1 cellular context compared by ENCODE assay signal in the genomic region with DNA sequence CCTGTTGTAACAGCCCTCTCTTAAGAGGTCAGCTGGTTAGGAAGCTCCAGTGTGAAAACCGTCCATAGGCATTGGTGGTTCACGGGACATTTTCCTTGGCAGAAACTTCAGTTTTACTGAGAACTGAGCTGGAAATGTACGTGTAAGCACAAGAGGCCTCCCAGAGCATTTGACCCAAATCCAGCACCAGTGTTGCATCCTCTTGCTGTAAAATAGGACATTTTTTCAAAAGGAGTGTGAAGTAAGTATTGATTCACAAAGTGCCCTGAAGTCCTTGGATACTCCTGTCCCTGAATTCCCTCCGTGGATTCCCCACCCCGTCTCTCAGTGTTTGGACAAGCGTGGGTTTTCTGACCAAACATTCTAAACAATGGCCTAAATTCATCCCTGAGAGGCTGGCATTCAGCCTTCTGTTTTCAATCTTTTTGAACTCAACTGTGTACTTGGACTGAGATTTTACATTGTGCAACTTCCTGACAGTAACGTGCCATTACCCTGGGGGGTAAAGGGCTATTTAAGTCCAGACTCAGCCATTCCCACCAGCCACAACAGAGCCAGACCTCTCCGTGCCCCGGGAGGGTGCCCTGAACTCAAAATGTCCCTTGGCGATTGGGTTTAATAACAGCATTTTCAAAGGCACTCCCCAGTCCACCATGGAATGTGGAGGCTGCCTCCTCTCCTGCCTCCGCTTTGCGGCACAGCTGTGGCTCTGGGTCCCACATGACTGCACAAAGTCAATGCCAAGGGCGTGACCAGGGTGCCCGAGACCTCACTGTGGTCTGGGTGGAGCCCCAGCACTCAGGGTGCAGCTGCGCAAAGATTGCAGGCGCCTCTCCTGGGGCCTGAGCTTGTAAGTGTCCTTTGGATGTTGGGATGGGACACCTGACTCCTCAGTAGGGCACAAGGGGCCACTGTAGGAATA.
TF ChIP-seq lines count a peak whose summit lies in the region.

No MANE protein-coding gene starts in this region.

TF ChIP-seq in HepG2, 621 proteins besides CTCF, POLR2A, EP300 and RAD21 (continued from another document and continues in another):
- TF ChIP-seq ZNF772 (CRISPR knock-in tag; IDR thresholded peaks at IDR 0.05) = peak; percentile 82
- TF ChIP-seq, protein P1, sequence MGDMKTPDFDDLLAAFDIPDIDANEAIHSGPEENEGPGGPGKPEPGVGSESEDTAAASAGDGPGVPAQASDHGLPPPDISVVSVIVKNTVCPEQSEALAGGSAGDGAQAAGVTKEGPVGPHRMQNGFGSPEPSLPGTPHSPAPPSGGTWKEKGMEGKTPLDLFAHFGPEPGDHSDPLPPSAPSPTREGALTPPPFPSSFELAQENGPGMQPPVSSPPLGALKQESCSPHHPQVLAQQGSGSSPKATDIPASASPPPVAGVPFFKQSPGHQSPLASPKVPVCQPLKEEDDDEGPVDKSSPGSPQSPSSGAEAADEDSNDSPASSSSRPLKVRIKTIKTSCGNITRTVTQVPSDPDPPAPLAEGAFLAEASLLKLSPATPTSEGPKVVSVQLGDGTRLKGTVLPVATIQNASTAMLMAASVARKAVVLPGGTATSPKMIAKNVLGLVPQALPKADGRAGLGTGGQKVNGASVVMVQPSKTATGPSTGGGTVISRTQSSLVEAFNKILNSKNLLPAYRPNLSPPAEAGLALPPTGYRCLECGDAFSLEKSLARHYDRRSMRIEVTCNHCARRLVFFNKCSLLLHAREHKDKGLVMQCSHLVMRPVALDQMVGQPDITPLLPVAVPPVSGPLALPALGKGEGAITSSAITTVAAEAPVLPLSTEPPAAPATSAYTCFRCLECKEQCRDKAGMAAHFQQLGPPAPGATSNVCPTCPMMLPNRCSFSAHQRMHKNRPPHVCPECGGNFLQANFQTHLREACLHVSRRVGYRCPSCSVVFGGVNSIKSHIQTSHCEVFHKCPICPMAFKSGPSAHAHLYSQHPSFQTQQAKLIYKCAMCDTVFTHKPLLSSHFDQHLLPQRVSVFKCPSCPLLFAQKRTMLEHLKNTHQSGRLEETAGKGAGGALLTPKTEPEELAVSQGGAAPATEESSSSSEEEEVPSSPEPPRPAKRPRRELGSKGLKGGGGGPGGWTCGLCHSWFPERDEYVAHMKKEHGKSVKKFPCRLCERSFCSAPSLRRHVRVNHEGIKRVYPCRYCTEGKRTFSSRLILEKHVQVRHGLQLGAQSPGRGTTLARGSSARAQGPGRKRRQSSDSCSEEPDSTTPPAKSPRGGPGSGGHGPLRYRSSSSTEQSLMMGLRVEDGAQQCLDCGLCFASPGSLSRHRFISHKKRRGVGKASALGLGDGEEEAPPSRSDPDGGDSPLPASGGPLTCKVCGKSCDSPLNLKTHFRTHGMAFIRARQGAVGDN (CRISPR knock-in tag; IDR thresholded peaks at IDR 0.05) = peak; percentile 77
- peak; percentile 75 for TF ChIP-seq ZNF225 (CRISPR knock-in tag; IDR thresholded peaks at IDR 0.05)
- peak; percentile 97 for TF ChIP-seq SALL1 (CRISPR knock-in tag; IDR thresholded peaks at IDR 0.05)
- TF ChIP-seq ADNP (CRISPR knock-in tag; IDR thresholded peaks at IDR 0.05) = 0 out of 2 replicates have a peak, but pooled peaks have one; percentile 53
- peak; percentile 81 for TF ChIP-seq ZMAT3 (CRISPR knock-in tag; conservative IDR thresholded peaks at IDR 0.05)
- peak; percentile 100 for TF ChIP-seq NR2F6 (IDR thresholded peaks at IDR 0.05)
- peak; percentile 100 for TF ChIP-seq NR2F6 (CRISPR knock-in tag; IDR thresholded peaks at IDR 0.05)
- peak; percentile 98 for TF ChIP-seq NFKBIZ (CRISPR knock-in tag; IDR thresholded peaks at IDR 0.05)
- TF ChIP-seq RFX1 (IDR thresholded peaks at IDR 0.05) = no peak
- peak; percentile 21; the same call in 1 of the 2 replicates for TF ChIP-seq ZNF891 (CRISPR knock-in tag; IDR thresholded peaks at IDR 0.05)
- TF ChIP-seq NR1H2 (CRISPR knock-in tag; IDR thresholded peaks at IDR 0.05; ENCODE audit: borderline replicate concordance, low read depth) = peak; percentile 98
- peak; percentile 70; the same call in 1 of the 2 replicates for TF ChIP-seq ZNF333 (CRISPR knock-in tag; IDR thresholded peaks at IDR 0.05; ENCODE audit: borderline replicate concordance)
- peak; percentile 56 for TF ChIP-seq SRSF1 (optimal IDR thresholded peaks at IDR 0.05; ENCODE audit: low read depth, low read length)
- peak; percentile 85 for TF ChIP-seq MXD4 (CRISPR knock-in tag; IDR thresholded peaks at IDR 0.05)
- TF ChIP-seq, protein P2, sequence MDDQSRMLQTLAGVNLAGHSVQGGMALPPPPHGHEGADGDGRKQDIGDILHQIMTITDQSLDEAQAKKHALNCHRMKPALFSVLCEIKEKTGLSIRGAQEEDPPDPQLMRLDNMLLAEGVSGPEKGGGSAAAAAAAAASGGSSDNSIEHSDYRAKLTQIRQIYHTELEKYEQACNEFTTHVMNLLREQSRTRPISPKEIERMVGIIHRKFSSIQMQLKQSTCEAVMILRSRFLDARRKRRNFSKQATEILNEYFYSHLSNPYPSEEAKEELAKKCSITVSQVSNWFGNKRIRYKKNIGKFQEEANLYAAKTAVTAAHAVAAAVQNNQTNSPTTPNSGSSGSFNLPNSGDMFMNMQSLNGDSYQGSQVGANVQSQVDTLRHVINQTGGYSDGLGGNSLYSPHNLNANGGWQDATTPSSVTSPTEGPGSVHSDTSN (CRISPR knock-in tag; IDR thresholded peaks at IDR 0.05; ENCODE audit: borderline replicate concordance) = no peak
- TF ChIP-seq, protein P3, sequence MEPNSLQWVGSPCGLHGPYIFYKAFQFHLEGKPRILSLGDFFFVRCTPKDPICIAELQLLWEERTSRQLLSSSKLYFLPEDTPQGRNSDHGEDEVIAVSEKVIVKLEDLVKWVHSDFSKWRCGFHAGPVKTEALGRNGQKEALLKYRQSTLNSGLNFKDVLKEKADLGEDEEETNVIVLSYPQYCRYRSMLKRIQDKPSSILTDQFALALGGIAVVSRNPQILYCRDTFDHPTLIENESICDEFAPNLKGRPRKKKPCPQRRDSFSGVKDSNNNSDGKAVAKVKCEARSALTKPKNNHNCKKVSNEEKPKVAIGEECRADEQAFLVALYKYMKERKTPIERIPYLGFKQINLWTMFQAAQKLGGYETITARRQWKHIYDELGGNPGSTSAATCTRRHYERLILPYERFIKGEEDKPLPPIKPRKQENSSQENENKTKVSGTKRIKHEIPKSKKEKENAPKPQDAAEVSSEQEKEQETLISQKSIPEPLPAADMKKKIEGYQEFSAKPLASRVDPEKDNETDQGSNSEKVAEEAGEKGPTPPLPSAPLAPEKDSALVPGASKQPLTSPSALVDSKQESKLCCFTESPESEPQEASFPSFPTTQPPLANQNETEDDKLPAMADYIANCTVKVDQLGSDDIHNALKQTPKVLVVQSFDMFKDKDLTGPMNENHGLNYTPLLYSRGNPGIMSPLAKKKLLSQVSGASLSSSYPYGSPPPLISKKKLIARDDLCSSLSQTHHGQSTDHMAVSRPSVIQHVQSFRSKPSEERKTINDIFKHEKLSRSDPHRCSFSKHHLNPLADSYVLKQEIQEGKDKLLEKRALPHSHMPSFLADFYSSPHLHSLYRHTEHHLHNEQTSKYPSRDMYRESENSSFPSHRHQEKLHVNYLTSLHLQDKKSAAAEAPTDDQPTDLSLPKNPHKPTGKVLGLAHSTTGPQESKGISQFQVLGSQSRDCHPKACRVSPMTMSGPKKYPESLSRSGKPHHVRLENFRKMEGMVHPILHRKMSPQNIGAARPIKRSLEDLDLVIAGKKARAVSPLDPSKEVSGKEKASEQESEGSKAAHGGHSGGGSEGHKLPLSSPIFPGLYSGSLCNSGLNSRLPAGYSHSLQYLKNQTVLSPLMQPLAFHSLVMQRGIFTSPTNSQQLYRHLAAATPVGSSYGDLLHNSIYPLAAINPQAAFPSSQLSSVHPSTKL (CRISPR knock-in tag; IDR thresholded peaks at IDR 0.05) = peak; percentile 100
- peak; percentile 92 for TF ChIP-seq TOPORS (CRISPR knock-in tag; IDR thresholded peaks at IDR 0.05)
- TF ChIP-seq, protein P4, sequence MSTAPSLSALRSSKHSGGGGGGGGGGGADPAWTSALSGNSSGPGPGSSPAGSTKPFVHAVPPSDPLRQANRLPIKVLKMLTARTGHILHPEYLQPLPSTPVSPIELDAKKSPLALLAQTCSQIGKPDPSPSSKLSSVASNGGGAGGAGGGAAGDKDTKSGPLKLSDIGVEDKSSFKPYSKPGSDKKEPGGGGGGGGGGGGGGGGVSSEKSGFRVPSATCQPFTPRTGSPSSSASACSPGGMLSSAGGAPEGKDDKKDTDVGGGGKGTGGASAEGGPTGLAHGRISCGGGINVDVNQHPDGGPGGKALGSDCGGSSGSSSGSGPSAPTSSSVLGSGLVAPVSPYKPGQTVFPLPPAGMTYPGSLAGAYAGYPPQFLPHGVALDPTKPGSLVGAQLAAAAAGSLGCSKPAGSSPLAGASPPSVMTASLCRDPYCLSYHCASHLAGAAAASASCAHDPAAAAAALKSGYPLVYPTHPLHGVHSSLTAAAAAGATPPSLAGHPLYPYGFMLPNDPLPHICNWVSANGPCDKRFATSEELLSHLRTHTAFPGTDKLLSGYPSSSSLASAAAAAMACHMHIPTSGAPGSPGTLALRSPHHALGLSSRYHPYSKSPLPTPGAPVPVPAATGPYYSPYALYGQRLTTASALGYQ (CRISPR knock-in tag; IDR thresholded peaks at IDR 0.05) = peak; percentile 99
- peak; percentile 69; the same call in 1 of the 2 replicates for TF ChIP-seq ZZZ3 (CRISPR knock-in tag; IDR thresholded peaks at IDR 0.05; ENCODE audit: borderline replicate concordance)
- TF ChIP-seq ZNF766 (CRISPR knock-in tag; IDR thresholded peaks at IDR 0.05; ENCODE audit: borderline replicate concordance) = peak; percentile 59
- TF ChIP-seq ARNT (IDR thresholded peaks at IDR 0.05) = no peak
- TF ChIP-seq, protein P5, sequence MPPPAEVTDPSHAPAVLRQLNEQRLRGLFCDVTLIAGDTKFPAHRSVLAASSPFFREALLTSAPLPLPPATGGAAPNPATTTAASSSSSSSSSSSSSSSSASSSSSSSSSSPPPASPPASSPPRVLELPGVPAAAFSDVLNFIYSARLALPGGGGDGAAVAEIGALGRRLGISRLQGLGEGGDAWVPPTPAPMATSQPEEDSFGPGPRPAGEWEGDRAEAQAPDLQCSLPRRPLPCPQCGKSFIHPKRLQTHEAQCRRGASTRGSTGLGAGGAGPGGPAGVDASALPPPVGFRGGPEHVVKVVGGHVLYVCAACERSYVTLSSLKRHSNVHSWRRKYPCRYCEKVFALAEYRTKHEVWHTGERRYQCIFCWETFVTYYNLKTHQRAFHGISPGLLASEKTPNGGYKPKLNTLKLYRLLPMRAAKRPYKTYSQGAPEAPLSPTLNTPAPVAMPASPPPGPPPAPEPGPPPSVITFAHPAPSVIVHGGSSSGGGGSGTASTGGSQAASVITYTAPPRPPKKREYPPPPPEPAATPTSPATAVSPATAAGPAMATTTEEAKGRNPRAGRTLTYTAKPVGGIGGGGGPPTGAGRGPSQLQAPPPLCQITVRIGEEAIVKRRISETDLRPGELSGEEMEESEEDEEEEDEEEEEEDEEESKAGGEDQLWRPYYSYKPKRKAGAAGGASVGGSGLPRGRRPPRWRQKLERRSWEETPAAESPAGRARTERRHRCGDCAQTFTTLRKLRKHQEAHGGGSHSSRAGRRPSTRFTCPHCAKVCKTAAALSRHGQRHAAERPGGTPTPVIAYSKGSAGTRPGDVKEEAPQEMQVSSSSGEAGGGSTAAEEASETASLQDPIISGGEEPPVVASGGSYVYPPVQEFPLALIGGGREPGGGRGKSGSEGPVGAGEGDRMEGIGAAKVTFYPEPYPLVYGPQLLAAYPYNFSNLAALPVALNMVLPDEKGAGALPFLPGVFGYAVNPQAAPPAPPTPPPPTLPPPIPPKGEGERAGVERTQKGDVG (CRISPR knock-in tag; IDR thresholded peaks at IDR 0.05; ENCODE audit: borderline replicate concordance) = peak; percentile 96
- TF ChIP-seq ZNF44 (CRISPR knock-in tag; IDR thresholded peaks at IDR 0.05) = peak; percentile 89
- no peak for TF ChIP-seq PRMT3 (CRISPR knock-in tag; IDR thresholded peaks at IDR 0.05; ENCODE audit: borderline replicate concordance, low read depth)
- TF ChIP-seq, protein P6, sequence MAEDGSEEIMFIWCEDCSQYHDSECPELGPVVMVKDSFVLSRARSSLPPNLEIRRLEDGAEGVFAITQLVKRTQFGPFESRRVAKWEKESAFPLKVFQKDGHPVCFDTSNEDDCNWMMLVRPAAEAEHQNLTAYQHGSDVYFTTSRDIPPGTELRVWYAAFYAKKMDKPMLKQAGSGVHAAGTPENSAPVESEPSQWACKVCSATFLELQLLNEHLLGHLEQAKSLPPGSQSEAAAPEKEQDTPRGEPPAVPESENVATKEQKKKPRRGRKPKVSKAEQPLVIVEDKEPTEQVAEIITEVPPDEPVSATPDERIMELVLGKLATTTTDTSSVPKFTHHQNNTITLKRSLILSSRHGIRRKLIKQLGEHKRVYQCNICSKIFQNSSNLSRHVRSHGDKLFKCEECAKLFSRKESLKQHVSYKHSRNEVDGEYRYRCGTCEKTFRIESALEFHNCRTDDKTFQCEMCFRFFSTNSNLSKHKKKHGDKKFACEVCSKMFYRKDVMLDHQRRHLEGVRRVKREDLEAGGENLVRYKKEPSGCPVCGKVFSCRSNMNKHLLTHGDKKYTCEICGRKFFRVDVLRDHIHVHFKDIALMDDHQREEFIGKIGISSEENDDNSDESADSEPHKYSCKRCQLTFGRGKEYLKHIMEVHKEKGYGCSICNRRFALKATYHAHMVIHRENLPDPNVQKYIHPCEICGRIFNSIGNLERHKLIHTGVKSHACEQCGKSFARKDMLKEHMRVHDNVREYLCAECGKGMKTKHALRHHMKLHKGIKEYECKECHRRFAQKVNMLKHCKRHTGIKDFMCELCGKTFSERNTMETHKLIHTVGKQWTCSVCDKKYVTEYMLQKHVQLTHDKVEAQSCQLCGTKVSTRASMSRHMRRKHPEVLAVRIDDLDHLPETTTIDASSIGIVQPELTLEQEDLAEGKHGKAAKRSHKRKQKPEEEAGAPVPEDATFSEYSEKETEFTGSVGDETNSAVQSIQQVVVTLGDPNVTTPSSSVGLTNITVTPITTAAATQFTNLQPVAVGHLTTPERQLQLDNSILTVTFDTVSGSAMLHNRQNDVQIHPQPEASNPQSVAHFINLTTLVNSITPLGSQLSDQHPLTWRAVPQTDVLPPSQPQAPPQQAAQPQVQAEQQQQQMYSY (CRISPR knock-in tag; IDR thresholded peaks at IDR 0.05) = peak; percentile 56; the same call in 1 of the 2 replicates
- TF ChIP-seq KAT2B (IDR thresholded peaks at IDR 0.05; ENCODE audit: borderline replicate concordance, low read depth, low read length) = no peak
- TF ChIP-seq, protein P7, sequence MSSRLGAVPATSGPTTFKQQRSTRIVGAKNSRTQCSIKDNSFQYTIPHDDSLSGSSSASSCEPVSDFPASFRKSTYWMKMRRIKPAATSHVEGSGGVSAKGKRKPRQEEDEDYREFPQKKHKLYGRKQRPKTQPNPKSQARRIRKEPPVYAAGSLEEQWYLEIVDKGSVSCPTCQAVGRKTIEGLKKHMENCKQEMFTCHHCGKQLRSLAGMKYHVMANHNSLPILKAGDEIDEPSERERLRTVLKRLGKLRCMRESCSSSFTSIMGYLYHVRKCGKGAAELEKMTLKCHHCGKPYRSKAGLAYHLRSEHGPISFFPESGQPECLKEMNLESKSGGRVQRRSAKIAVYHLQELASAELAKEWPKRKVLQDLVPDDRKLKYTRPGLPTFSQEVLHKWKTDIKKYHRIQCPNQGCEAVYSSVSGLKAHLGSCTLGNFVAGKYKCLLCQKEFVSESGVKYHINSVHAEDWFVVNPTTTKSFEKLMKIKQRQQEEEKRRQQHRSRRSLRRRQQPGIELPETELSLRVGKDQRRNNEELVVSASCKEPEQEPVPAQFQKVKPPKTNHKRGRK (CRISPR knock-in tag; IDR thresholded peaks at IDR 0.05) = no peak; the same call in 1 of the 2 replicates
- peak; percentile 77 for TF ChIP-seq ZNF629 (CRISPR knock-in tag; conservative IDR thresholded peaks at IDR 0.05)
